In genomic region chr16:84764970-84765369, GRCh38 we compare ENCODE assay signal across 21 cellular contexts. TPM values are rescaled to one million over a fixed set of nuclear protein-coding genes. Genes with fewer than 3 reads are reported as not detected.
"Had no signal": no experiment of that assay in that cellular context is flagged by ENCODE, and none has a peak within 500 bp of the region (broad histone marks: within the 10 kb centered on the region; RNA-seq: fewer than 3 reads in every experiment).

No MANE protein-coding gene starts in this region.

- H3K9me3 ChIP-seq: gastroesophageal sphincter, left ventricle myocardium inferior, SK-N-SH, tibial nerve had no signal

- ATAC-seq: gastroesophageal sphincter had no signal

- DNase-seq: activated CD4-positive, alpha-beta T cell treated with anti-CD3 and anti-CD28 coated beads for 36 hours; activated CD8-positive, alpha-beta memory T cell treated with anti-CD3 and anti-CD28 coated beads, Interleukin-2, amount 50 U/mL, for 48 hours; activated naive CD4-positive, alpha-beta T cell treated with anti-CD3 and anti-CD28 coated beads, Interleukin-2, amount 50 U/mL, for 16 hours; anterior cingulate cortex; brain microvascular endothelial cell; cortex of kidney; left ventricle myocardium inferior; nucleus accumbens; posterior cingulate gyrus; SHP77; SK-N-SH; stimulated activated CD4-positive, alpha-beta T cell treated with anti-CD3 and anti-CD28 coated beads, Interleukin-2, amount 100 ng/mL, for 48 hours; stimulated activated CD8-positive, alpha-beta memory T cell treated with anti-CD3 and anti-CD28 coated beads, Interleukin-4, amount 100 ng/mL, for 48 hours; stimulated activated naive CD4-positive, alpha-beta T cell treated with Interleukin-2 at 50 U/mL for 16 hours; substantia nigra; T-helper 1 cell had no signal

- H3K27ac Mint-ChIP-seq: activated T-helper 1 cell treated with anti-CD3 and anti-CD28 coated beads, Interleukin-12 subunit alpha, Interleukin-12 subunit beta, Interleukin-2, Interleukin-4 antibody, amounts not matched to agents 30 ng/mL and 10 ng/mL and 1 ng/mL, durations not matched to agents 14 hours and 24 hours and 36 hours had no signal

- H3K9me3 Mint-ChIP-seq: activated T-helper 1 cell treated with anti-CD3 and anti-CD28 coated beads, Interleukin-12 subunit alpha, Interleukin-12 subunit beta, Interleukin-2, Interleukin-4 antibody, amounts not matched to agents 30 ng/mL and 10 ng/mL and 1 ng/mL, durations not matched to agents 14 hours and 24 hours and 36 hours; central memory CD8-positive, alpha-beta T cell; nephron had no signal

- H3K27me3 Mint-ChIP-seq: activated CD4-positive, alpha-beta T cell treated with anti-CD3 and anti-CD28 coated beads for 36 hours; central memory CD8-positive, alpha-beta T cell had no signal

- H3K4me3 ChIP-seq: gastroesophageal sphincter, left ventricle myocardium inferior, tibial nerve had no signal

- H3K4me2 ChIP-seq: SK-N-SH had no signal

- H3K27ac ChIP-seq: brain microvascular endothelial cell, left ventricle myocardium inferior, tibial nerve had no signal

- H3K9ac ChIP-seq: SK-N-SH had no signal

- H3K27me3 ChIP-seq: brain microvascular endothelial cell, gastroesophageal sphincter, tibial nerve had no signal

- H3K4me3 Mint-ChIP-seq: activated CD4-positive, alpha-beta T cell treated with anti-CD3 and anti-CD28 coated beads for 36 hours; activated T-helper 1 cell treated with anti-CD3 and anti-CD28 coated beads, Interleukin-12 subunit alpha, Interleukin-12 subunit beta, Interleukin-2, Interleukin-4 antibody, amounts not matched to agents 30 ng/mL and 10 ng/mL and 1 ng/mL, durations not matched to agents 14 hours and 24 hours and 36 hours; central memory CD8-positive, alpha-beta T cell; nephron had no signal

RNA-seq across cellular contexts. Expression of gene CRISPLD2, which starts 54.8 kb away (rescaled TPM):
- total RNA-seq: activated T-helper 1 cell treated with anti-CD3 and anti-CD28 coated beads, Interleukin-12 subunit alpha, Interleukin-12 subunit beta, Interleukin-2, Interleukin-4 antibody, amounts not matched to agents 30 ng/mL and 10 ng/mL and 1 ng/mL, durations not matched to agents 14 hours and 24 hours and 36 hours had no signal
